In the genomic region with DNA sequence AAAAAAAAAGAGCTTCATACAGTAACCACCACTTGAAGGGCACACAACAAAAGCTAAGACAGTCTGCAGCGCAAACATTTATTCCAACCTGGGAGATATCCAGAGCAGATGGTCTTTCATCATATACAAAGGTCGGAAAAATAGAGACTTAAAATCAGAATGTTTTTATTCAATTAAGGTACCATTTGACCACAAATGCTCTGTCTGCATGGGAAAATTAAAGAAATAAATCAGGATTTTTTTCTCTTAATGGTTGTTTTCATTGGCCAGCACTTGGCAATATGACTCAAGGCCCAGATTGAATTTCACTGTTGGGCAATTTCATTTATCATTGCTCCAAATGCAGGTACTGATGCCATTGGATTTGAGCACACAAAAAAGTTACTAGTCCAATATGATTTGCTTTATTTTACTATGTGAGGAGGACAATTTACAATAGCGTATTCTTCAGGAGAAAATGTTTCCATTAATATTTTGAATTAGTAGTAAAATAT, we compare ENCODE assay signal across 24 cellular contexts.
"Had no signal": no experiment of that assay in that cellular context is flagged by ENCODE, and none has a peak within 500 bp of the region (broad histone marks: within the 10 kb centered on the region; RNA-seq: fewer than 3 reads in every experiment).

No MANE protein-coding gene starts in this region.

- H3K27ac ChIP-seq: body of pancreas, colonic mucosa, heart right ventricle, lower lobe of right lung, parathyroid adenoma, tibial artery, WERI-Rb-1 had no signal

- H3K36me3 Mint-ChIP-seq: activated CD8-positive, alpha-beta memory T cell treated with anti-CD3 and anti-CD28 coated beads, Interleukin-2, amount 10 ng/mL, durations not matched to agents 7 days and 5 days; activated naive CD4-positive, alpha-beta T cell treated with anti-CD3 and anti-CD28 coated beads, Interleukin-2, amount 10 ng/mL, durations not matched to agents 7 days and 5 days; naive B cell had no signal

- DNase-seq: activated CD4-positive, alpha-beta T cell treated with anti-CD3 and anti-CD28 coated beads, Interleukin-2, amount 10 ng/mL, durations not matched to agents 7 days and 5 days; activated CD4-positive, CD25-positive, alpha-beta regulatory T cell treated with anti-CD3 and anti-CD28 coated beads, Interleukin-2, amount 50 U/mL, for 72 hours; activated CD8-positive, alpha-beta memory T cell treated with anti-CD3 and anti-CD28 coated beads, Interleukin-2, amount 10 ng/mL, durations not matched to agents 7 days and 5 days; activated CD8-positive, alpha-beta T cell treated with anti-CD3 and anti-CD28 coated beads for 36 hours; activated effector memory CD4-positive, alpha-beta T cell treated with anti-CD3 and anti-CD28 coated beads, Interleukin-2, amount 50 U/mL, for 16 hours; activated naive CD4-positive, alpha-beta T cell treated with anti-CD3 and anti-CD28 coated beads, Interleukin-2, amount 10 ng/mL, durations not matched to agents 7 days and 5 days; activated T-cell treated with anti-CD3 and anti-CD28 coated beads for 4 hours; body of pancreas; central memory CD4-positive, alpha-beta T cell; colonic mucosa; heart right ventricle; lower lobe of right lung; mesendoderm; mucosa of descending colon; naive B cell; nucleus accumbens; right cardiac atrium; stimulated activated CD4-positive, alpha-beta T cell treated with anti-CD3 and anti-CD28 coated beads, Interleukin-12 subunit alpha, Interleukin-12 subunit beta, amount 100 ng/mL, for 4 hours; stimulated activated CD4-positive, alpha-beta T cell treated with anti-CD3 and anti-CD28 coated beads, Interleukin-4, amount 100 ng/mL, for 4 hours; stimulated activated naive CD8-positive, alpha-beta T cell treated with anti-CD3 and anti-CD28 coated beads, Interleukin-15, Interleukin-2, amounts not matched to agents 100 U/mL and 50 U/mL, for 24 hours; tibial artery; WERI-Rb-1 had no signal

- H3K4me1 ChIP-seq: body of pancreas, colonic mucosa, heart right ventricle, lower lobe of right lung, parathyroid adenoma, tibial artery had no signal

- H2AFZ ChIP-seq: parathyroid adenoma had no signal

- H3K27ac Mint-ChIP-seq: activated CD4-positive, alpha-beta T cell treated with anti-CD3 and anti-CD28 coated beads, Interleukin-2, amount 10 ng/mL, durations not matched to agents 7 days and 5 days; activated CD8-positive, alpha-beta memory T cell treated with anti-CD3 and anti-CD28 coated beads, Interleukin-2, amount 10 ng/mL, durations not matched to agents 7 days and 5 days; activated CD8-positive, alpha-beta T cell treated with anti-CD3 and anti-CD28 coated beads for 36 hours; activated naive CD4-positive, alpha-beta T cell treated with anti-CD3 and anti-CD28 coated beads, Interleukin-2, amount 10 ng/mL, durations not matched to agents 7 days and 5 days; naive B cell; T-helper 2 cell treated with Interferon-gamma antibody and Interleukin-4, amounts not matched to agents 5 μg/mL and 100 μg/mL, for 36 hours had no signal

- H3K27me3 Mint-ChIP-seq: activated CD4-positive, alpha-beta T cell treated with anti-CD3 and anti-CD28 coated beads, Interleukin-2, amount 10 ng/mL, durations not matched to agents 7 days and 5 days; activated CD8-positive, alpha-beta memory T cell treated with anti-CD3 and anti-CD28 coated beads, Interleukin-2, amount 10 ng/mL, durations not matched to agents 7 days and 5 days; activated CD8-positive, alpha-beta T cell treated with anti-CD3 and anti-CD28 coated beads for 36 hours; activated naive CD4-positive, alpha-beta T cell treated with anti-CD3 and anti-CD28 coated beads, Interleukin-2, amount 10 ng/mL, durations not matched to agents 7 days and 5 days; naive B cell had no signal

- ATAC-seq: activated CD8-positive, alpha-beta memory T cell treated with anti-CD3 and anti-CD28 coated beads, Interleukin-2, amount 10 ng/mL, durations not matched to agents 7 days and 5 days; activated CD8-positive, alpha-beta T cell treated with anti-CD3 and anti-CD28 coated beads for 36 hours; body of pancreas; heart right ventricle; lower lobe of right lung; mucosa of descending colon; right cardiac atrium; stimulated activated naive CD8-positive, alpha-beta T cell treated with anti-CD3 and anti-CD28 coated beads, Interleukin-15, Interleukin-2, amounts not matched to agents 100 U/mL and 50 U/mL, for 24 hours had no signal

- H3K4me3 ChIP-seq: body of pancreas, colonic mucosa, heart right ventricle, lower lobe of right lung, mucosa of descending colon, tibial artery had no signal

- H3K4me3 Mint-ChIP-seq: activated CD4-positive, alpha-beta T cell treated with anti-CD3 and anti-CD28 coated beads, Interleukin-2, amount 10 ng/mL, durations not matched to agents 7 days and 5 days; activated CD8-positive, alpha-beta memory T cell treated with anti-CD3 and anti-CD28 coated beads, Interleukin-2, amount 10 ng/mL, durations not matched to agents 7 days and 5 days; activated CD8-positive, alpha-beta T cell treated with anti-CD3 and anti-CD28 coated beads for 36 hours; activated naive CD4-positive, alpha-beta T cell treated with anti-CD3 and anti-CD28 coated beads, Interleukin-2, amount 10 ng/mL, durations not matched to agents 7 days and 5 days; naive B cell; T-helper 2 cell treated with Interferon-gamma antibody and Interleukin-4, amounts not matched to agents 5 μg/mL and 100 μg/mL, for 36 hours had no signal

- H3K79me2 ChIP-seq: parathyroid adenoma had no signal

- H3K27me3 ChIP-seq: body of pancreas, colonic mucosa, heart right ventricle, tibial artery had no signal

- H3K4me1 Mint-ChIP-seq: activated CD4-positive, alpha-beta T cell treated with anti-CD3 and anti-CD28 coated beads, Interleukin-2, amount 10 ng/mL, durations not matched to agents 7 days and 5 days; activated CD8-positive, alpha-beta memory T cell treated with anti-CD3 and anti-CD28 coated beads, Interleukin-2, amount 10 ng/mL, durations not matched to agents 7 days and 5 days; activated naive CD4-positive, alpha-beta T cell treated with anti-CD3 and anti-CD28 coated beads, Interleukin-2, amount 10 ng/mL, durations not matched to agents 7 days and 5 days; naive B cell had no signal

- H3K9me3 Mint-ChIP-seq: activated CD4-positive, alpha-beta T cell treated with anti-CD3 and anti-CD28 coated beads, Interleukin-2, amount 10 ng/mL, durations not matched to agents 7 days and 5 days; activated CD8-positive, alpha-beta T cell treated with anti-CD3 and anti-CD28 coated beads for 36 hours had no signal

- H3K9ac ChIP-seq: parathyroid adenoma had no signal

- H3K9me3 ChIP-seq: body of pancreas, colonic mucosa, lower lobe of right lung, mucosa of descending colon, tibial artery had no signal

- H3K36me3 ChIP-seq: colonic mucosa, heart right ventricle, lower lobe of right lung, tibial artery, WERI-Rb-1 had no signal
